Comparison of ENCODE assay signal across 9 cellular contexts in the genomic region with DNA sequence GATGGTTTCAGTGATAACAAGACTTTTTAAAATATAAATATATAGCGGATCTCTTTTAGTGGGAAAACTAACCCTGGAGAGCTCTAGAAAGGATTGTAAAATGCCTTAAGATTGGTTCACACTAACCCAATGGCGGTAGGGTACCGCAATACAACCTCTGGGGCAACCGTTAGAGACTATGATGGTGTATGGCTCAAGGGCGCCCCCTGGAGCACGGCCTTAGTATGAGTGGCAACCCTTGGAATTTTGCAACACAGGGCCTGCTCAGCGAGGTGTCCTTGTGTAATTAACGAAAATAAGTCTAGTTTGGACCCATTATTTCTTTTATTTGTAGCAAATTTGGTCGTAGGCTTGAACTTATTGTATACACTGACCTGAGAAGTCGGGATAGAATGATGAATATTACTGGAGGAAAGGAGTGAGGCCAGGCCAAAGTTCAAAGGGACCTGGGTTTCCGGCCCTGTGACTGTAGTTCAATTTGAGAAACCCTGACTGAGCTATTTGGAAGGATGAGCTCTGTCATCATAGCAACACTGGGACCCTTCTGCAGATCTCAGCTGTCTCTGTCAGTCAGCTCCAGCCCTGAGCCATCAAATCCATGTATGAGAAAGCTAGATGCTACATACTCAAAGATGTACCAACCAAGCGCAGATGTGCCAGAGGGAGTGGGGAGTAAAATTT. TPM values are rescaled to one million over a fixed set of nuclear protein-coding genes. Genes with fewer than 3 reads are reported as not detected.
DNase-seq lines count a peak whose midpoint lies in the region; ATAC-seq, FAIRE-seq and TF ChIP-seq lines count a peak whose summit lies in the region.
"Had no signal": no experiment of that assay in that cellular context is flagged by ENCODE, and none has a peak within 500 bp of the region (broad histone marks: within the 10 kb centered on the region; RNA-seq: fewer than 3 reads in every experiment).

No MANE protein-coding gene starts in this region.

- H3K27ac ChIP-seq in keratinocyte (ENCODE audit: control insufficient read depth, insufficient read depth, low read length) = no peak overlapping the region

- H3K4me3 ChIP-seq in astrocyte of the cerebellum (ENCODE audit: low read depth, low read length) = no peak overlapping the region
- H3K4me3 ChIP-seq in keratinocyte (ENCODE audit: control insufficient read depth in 2 of 3, extremely low read depth in 1 of 3, insufficient read depth in 2 of 3, low read depth in 1 of 3, low read length in 3 of 3) = no peak overlapping the region

- no peaks in the 10 kb centered on the region for H3K4me1 ChIP-seq in keratinocyte (ENCODE audit: control insufficient read depth, extremely low read depth, insufficient read depth, low read length)

- no peaks in the 10 kb centered on the region for H3K27me3 Mint-ChIP-seq in T-helper 2 cell treated with Interferon-gamma antibody and Interleukin-4, amounts not matched to agents 5 μg/mL and 100 μg/mL, for 36 hours (ENCODE audit: low read depth)

- TF ChIP-seq CTCF in astrocyte of the cerebellum (IDR thresholded peaks at IDR 0.05; ENCODE audit: low read depth, low read length, missing control alignments) = peak; percentile 77
- peak; percentile 82 to 90 (median 90) for TF ChIP-seq CTCF in keratinocyte (optimal IDR thresholded peaks at IDR 0.05 in 1 of 3, IDR thresholded peaks at IDR 0.05 in 1 of 3, conservative IDR thresholded peaks at IDR 0.05 in 1 of 3; ENCODE audit: extremely low read depth in 1 of 3, insufficient read depth in 2 of 3, low read length in 3 of 3)

- dilution Hi-C loops in keratinocyte (cut with MboI; ENCODE audit: extremely low pct_ligation_motif_present, low sequenced_read_pairs) = no loop called here

- no peaks in the 10 kb centered on the region for H3K79me2 ChIP-seq in keratinocyte (ENCODE audit: control insufficient read depth, insufficient read depth, low read length)

- no peak overlapping the region for H3K27ac Mint-ChIP-seq in T-helper 2 cell treated with Interferon-gamma antibody and Interleukin-4, amounts not matched to agents 5 μg/mL and 100 μg/mL, for 36 hours
- H3K27ac Mint-ChIP-seq: dendritic cell treated with granulocyte-macrophage colony-stimulating factor and Interleukin-4, amounts not matched to agents 40 ng/mL and 50 ng/mL, for 4 days had no signal

- ATAC-seq in GM19468 (IDR thresholded peaks at IDR 0.05; ENCODE audit: extremely low read depth, unreplicated experiment) = peak; percentile 71
- ATAC-seq in HG03565 (IDR thresholded peaks at IDR 0.05; ENCODE audit: unreplicated experiment) = peak; percentile 62

- H3K9me3 ChIP-seq in keratinocyte (ENCODE audit: control insufficient read depth, low read depth, low read length) = no peaks in the 10 kb centered on the region

- H3K9ac ChIP-seq in keratinocyte (ENCODE audit: control insufficient read depth, extremely low read depth, insufficient read depth, low read length) = no peak overlapping the region

- peaks cover 8% of the 10 kb centered on the region for H3K36me3 Mint-ChIP-seq in T-helper 2 cell treated with Interferon-gamma antibody and Interleukin-4, amounts not matched to agents 5 μg/mL and 100 μg/mL, for 36 hours (ENCODE audit: low read depth)

- H4K20me1 ChIP-seq in keratinocyte (ENCODE audit: control insufficient read depth, extremely low read depth, insufficient read depth, low read length) = no peaks in the 10 kb centered on the region

- DNase-seq in DMS114 treated with DMSO at 0.1 percent for 48 hours (lab: John Stamatoyannopoulos, UW; ENCODE audit: unreplicated experiment) (peak; percentile 15), astrocyte of the cerebellum (ENCODE audit: low read depth) (peak; percentile 3), keratinocyte (ENCODE audit: low read depth, low spot score) (no peak), NCI-H2081 treated with DMSO at 0.1 percent for 48 hours (lab: John Stamatoyannopoulos, UW) (no peak)
- peak; percentile 78 for DNase-seq in T-helper 2 cell treated with Interferon-gamma antibody and Interleukin-4, amounts not matched to agents 5 μg/mL and 100 μg/mL, for 36 hours (ENCODE audit: low spot score)
- DNase-seq in stimulated activated CD4-positive, alpha-beta T cell treated with anti-CD3 and anti-CD28 coated beads, Interleukin-4, amount 100 ng/mL, for 48 hours (ENCODE audit: low read depth in 2 of 2) = peak; percentile 80 to 93

- H2AFZ ChIP-seq in keratinocyte (ENCODE audit: control insufficient read depth, low read length) = peak overlapping the region; percentile 1

- H3K27me3 ChIP-seq in keratinocyte (ENCODE audit: control insufficient read depth, extremely low read depth, insufficient read depth, low read length) = no peaks in the 10 kb centered on the region

- no peaks in the 10 kb centered on the region for H3K36me3 ChIP-seq in keratinocyte (ENCODE audit: control insufficient read depth in 2 of 2, extremely low read depth in 1 of 2, insufficient read depth in 2 of 2, low read length in 2 of 2)

- no peak overlapping the region for H3K4me3 Mint-ChIP-seq in T-helper 2 cell treated with Interferon-gamma antibody and Interleukin-4, amounts not matched to agents 5 μg/mL and 100 μg/mL, for 36 hours
- H3K4me3 Mint-ChIP-seq: dendritic cell treated with granulocyte-macrophage colony-stimulating factor and Interleukin-4, amounts not matched to agents 40 ng/mL and 50 ng/mL, for 4 days had no signal

- H3K9me1 ChIP-seq in keratinocyte (ENCODE audit: control insufficient read depth, extremely low read depth, insufficient read depth, low read length) = no peaks in the 10 kb centered on the region

- peaks cover 34% of the 10 kb centered on the region for H3K4me1 Mint-ChIP-seq in T-helper 2 cell treated with Interferon-gamma antibody and Interleukin-4, amounts not matched to agents 5 μg/mL and 100 μg/mL, for 36 hours (ENCODE audit: low read depth)

- no peak overlapping the region for H3K4me2 ChIP-seq in keratinocyte (ENCODE audit: control insufficient read depth, extremely low read depth, insufficient read depth, low read depth, low read length)

- peak; percentile 76 for FAIRE-seq in keratinocyte (lab: Jason Lieb, UNC)

- no peaks in the 10 kb centered on the region for H3K9me3 Mint-ChIP-seq in T-helper 2 cell treated with Interferon-gamma antibody and Interleukin-4, amounts not matched to agents 5 μg/mL and 100 μg/mL, for 36 hours
- H3K9me3 Mint-ChIP-seq: dendritic cell treated with granulocyte-macrophage colony-stimulating factor and Interleukin-4, amounts not matched to agents 40 ng/mL and 50 ng/mL, for 4 days had no signal

- in situ Hi-C loops in astrocyte of the cerebellum (cut with HindIII; ENCODE audit: low sequenced_read_pairs) = no loop called here

RNA-seq across cellular contexts. Expression of gene CAMK4, which starts 54.8 kb away (rescaled TPM):
- polyA plus RNA-seq in keratinocyte = 0.30 to 1.0 TPM (median 0.45 TPM) in 3 replicates
- polyA plus RNA-seq in keratinocyte (2011; ENCODE audit: low read depth) = not detected
- 0.19 and 0.33 TPM in 2 replicates for polyA plus RNA-seq in keratinocyte (2011; cell fraction: cytosol; rRNA removed)
- 0.08 and 0.10 TPM in 2 replicates for polyA plus RNA-seq in keratinocyte (2011; cell fraction: nucleus; rRNA removed)
- polyA plus RNA-seq in keratinocyte (2012; ENCODE audit: low replicate concordance) = 0.08 and 0.80 TPM in 2 replicates
- polyA minus RNA-seq in keratinocyte = 0.46 to 0.64 TPM in 2 of 3 replicates, not detected in the other
- polyA minus RNA-seq in keratinocyte (2011; cell fraction: cytosol; rRNA and poly(A)+ RNA removed) = 0.96 TPM
- 0.11 and 0.70 TPM in 2 replicates for polyA minus RNA-seq in keratinocyte (2011; cell fraction: nucleus; rRNA and poly(A)+ RNA removed)

Comparison
In these comparisons a context has a peak if more than half of its experiments do, and no peak if none do; other contexts are left out.
1. DNase-seq: peak in DMS114 treated with DMSO at 0.1 percent for 48 hours (single experiment), T-helper 2 cell treated with Interferon-gamma antibody and Interleukin-4, amounts not matched to agents 5 μg/mL and 100 μg/mL, for 36 hours (single experiment), astrocyte of the cerebellum (single experiment) and stimulated activated CD4-positive, alpha-beta T cell treated with anti-CD3 and anti-CD28 coated beads, Interleukin-4, amount 100 ng/mL, for 48 hours (2 of 2); none in keratinocyte (single experiment) and NCI-H2081 treated with DMSO at 0.1 percent for 48 hours (single experiment).